8 cellular contexts compared by ENCODE assay signal in the genomic region with DNA sequence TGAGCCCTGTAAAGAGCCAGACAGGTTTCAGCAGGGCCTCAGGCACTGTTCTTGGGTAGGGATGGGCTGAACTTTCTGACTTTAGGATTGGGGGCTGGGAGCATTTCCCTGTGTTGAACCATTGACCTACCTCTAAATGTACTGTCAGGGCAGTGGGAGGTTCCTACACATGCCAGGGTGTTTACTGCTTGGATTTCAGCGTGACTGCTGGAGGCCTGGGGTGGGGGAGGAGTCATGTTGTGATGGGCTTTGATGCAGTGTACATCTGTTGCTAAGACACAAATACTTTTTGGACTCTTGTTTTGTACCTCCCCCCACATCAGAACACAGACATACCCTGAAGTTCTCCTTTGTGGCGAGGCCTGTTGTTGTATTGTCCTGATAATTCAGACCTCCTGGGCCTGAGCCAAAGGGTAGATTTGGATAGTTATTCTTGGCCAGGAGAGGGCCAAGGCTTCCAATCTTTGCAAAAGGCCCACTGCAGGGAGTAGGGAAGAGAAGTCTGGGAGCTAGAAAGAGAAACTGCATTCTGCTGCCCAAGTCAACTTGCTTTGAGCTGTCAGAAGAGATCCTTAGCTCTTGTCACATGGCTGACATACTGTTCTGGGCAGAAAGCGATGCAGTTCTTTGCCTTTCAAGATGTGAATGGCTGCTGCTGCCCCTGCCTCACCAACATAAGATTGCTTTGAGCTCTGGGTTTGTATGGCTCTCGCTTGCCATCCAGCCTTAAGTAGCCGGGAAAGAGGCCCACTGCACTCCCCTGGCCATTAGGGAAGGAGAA. TPM values are rescaled to one million over a fixed set of nuclear protein-coding genes. Genes with fewer than 3 reads are reported as not detected.
DNase-seq lines count a peak whose midpoint lies in the region; ATAC-seq and TF ChIP-seq lines count a peak whose summit lies in the region.

No MANE protein-coding gene starts in this region.

- TF ChIP-seq CTCF in LNCaP clone FGC (IDR thresholded peaks at IDR 0.05; ENCODE audit: control insufficient read depth, extremely low read depth, insufficient read depth) (0 out of 2 replicates have a peak, but pooled peaks have one; percentile 12), MCF 10A (IDR thresholded peaks at IDR 0.05; ENCODE audit: unreplicated experiment) (no peak), suprapubic skin (IDR thresholded peaks at IDR 0.05) (no peak)

- peak overlapping the region; percentile 91 for H3K4me3 Mint-ChIP-seq in MCF 10A (ENCODE audit: unreplicated experiment)
- H3K4me3 Mint-ChIP-seq in naive thymus-derived CD4-positive, alpha-beta T cell = peak overlapping the region in 3 of 10 donors; percentile 12 to 56 (median 20)

- peaks cover 88% of the 10 kb centered on the region for H3K4me1 ChIP-seq in suprapubic skin
- H3K4me1 ChIP-seq in naive thymus-derived CD4-positive, alpha-beta T cell (ENCODE audit: control insufficient read depth in 2 of 2, insufficient read depth in 2 of 2, low read length in 2 of 2) = peaks cover 13 to 16% of the 10 kb centered on the region in 2 donors

- POLR2A ChIA-PET in MCF 10A (lab: Yijun Ruan, JAX) = interaction anchor here (0.5 to 17.1 kb wide), 16 partner anchors 8 to 1461 kb away, joined by 3 to 353 read pairs (median 6); a partner anchor contains a TSS
- POLR2A ChIA-PET in naive thymus-derived CD4-positive, alpha-beta T cell (lab: Charles Lee) = no interaction called here

- H3K4me3 ChIP-seq in LNCaP clone FGC (ENCODE audit: low read depth, low read length) (no peak overlapping the region), suprapubic skin (peak overlapping the region; percentile 74)
- no peak overlapping the region for H3K4me3 ChIP-seq in naive thymus-derived CD4-positive, alpha-beta T cell (ENCODE audit: low read length)

- H3K27me3 ChIP-seq in suprapubic skin = no peaks in the 10 kb centered on the region
- no peaks in the 10 kb centered on the region for H3K27me3 ChIP-seq in naive thymus-derived CD4-positive, alpha-beta T cell (ENCODE audit: control insufficient read depth in 2 of 2, insufficient read depth in 2 of 2, low read length in 2 of 2)

- CTCF ChIA-PET in MCF 10A (lab: Yijun Ruan, JAX) = interaction anchor here (0.5 to 2.3 kb wide), 6 partner anchors 9 to 70 kb away, joined by 3 to 22 read pairs (median 4); no protein-coding TSS in a partner anchor
- CTCF ChIA-PET in naive thymus-derived CD4-positive, alpha-beta T cell (lab: Charles Lee) = interaction anchor here (1.0 kb wide), 1 partner anchor 46 kb away, joined by 3 read pairs; no protein-coding TSS in a partner anchor

- H3K27ac ChIP-seq in suprapubic skin = peak overlapping the region; percentile 98
- H3K27ac ChIP-seq in naive thymus-derived CD4-positive, alpha-beta T cell (ENCODE audit: low read depth, low read length) = no peak overlapping the region

- H3K9me3 Mint-ChIP-seq in MCF 10A (ENCODE audit: unreplicated experiment) = no peaks in the 10 kb centered on the region
- peaks cover 0 to 2% (median 0%) of the 10 kb centered on the region in 11 donors for H3K9me3 Mint-ChIP-seq in naive thymus-derived CD4-positive, alpha-beta T cell

- no peaks in the 10 kb centered on the region for H3K9me3 ChIP-seq in suprapubic skin
- no peaks in the 10 kb centered on the region for H3K9me3 ChIP-seq in naive thymus-derived CD4-positive, alpha-beta T cell (ENCODE audit: control insufficient read depth in 2 of 3, low read length in 3 of 3)

- no peak for ATAC-seq in naive thymus-derived CD4-positive, alpha-beta T cell
- ATAC-seq in GM18505 (IDR thresholded peaks at IDR 0.05; ENCODE audit: unreplicated experiment) (no peak), GM21737 (IDR thresholded peaks at IDR 0.05; ENCODE audit: unreplicated experiment) (no peak)

- no peak for TF ChIP-seq EP300 in suprapubic skin (IDR thresholded peaks at IDR 0.05)

- DNase-seq in Ammon's horn (ENCODE audit: low spot score) = peak; percentile 44
- no peak for DNase-seq in LNCaP clone FGC (ENCODE audit: low read depth)
- DNase-seq in MCF 10A (ENCODE audit: unreplicated experiment) = peak; percentile 88
- DNase-seq in kidney glomerular epithelial cell (lab: John Stamatoyannopoulos, UW) = peak; percentile 71
- no peak for DNase-seq in suprapubic skin (ENCODE audit: low spot score in 2 of 2)
- no peak for DNase-seq in naive thymus-derived CD4-positive, alpha-beta T cell

- TF ChIP-seq POLR2A in suprapubic skin (IDR thresholded peaks at IDR 0.05) = no peak
- TF ChIP-seq POLR2A in GM18505 (IDR thresholded peaks at IDR 0.05; ENCODE audit: borderline replicate concordance, extremely low read depth, insufficient read depth, insufficient read length) = no peak

- peaks cover 15% of the 10 kb centered on the region for H3K36me3 ChIP-seq in suprapubic skin
- peaks cover 0 to 66% (median 5%) of the 10 kb centered on the region in 3 experiments for H3K36me3 ChIP-seq in naive thymus-derived CD4-positive, alpha-beta T cell (ENCODE audit: control insufficient read depth in 2 of 3, insufficient read depth in 3 of 3, low read length in 3 of 3)

- intact Hi-C loops in MCF 10A (cut with micrococcal nuclease) = no loop called here
- intact Hi-C loops in naive thymus-derived CD4-positive, alpha-beta T cell (cut with micrococcal nuclease) = no loop called here

- peaks cover 72% of the 10 kb centered on the region for H3K36me3 Mint-ChIP-seq in MCF 10A (ENCODE audit: insufficient read depth, unreplicated experiment)
- H3K36me3 Mint-ChIP-seq in naive thymus-derived CD4-positive, alpha-beta T cell = peaks cover 4 to 26% (median 5%) of the 10 kb centered on the region in 5 donors

- no peaks in the 10 kb centered on the region for H3K27me3 Mint-ChIP-seq in MCF 10A (ENCODE audit: insufficient read depth, unreplicated experiment)
- H3K27me3 Mint-ChIP-seq in naive thymus-derived CD4-positive, alpha-beta T cell = no peaks in the 10 kb centered on the region

- 38% methylated on average over 5 of the region's 5 CpGs for WGBS in suprapubic skin

- BruUV-seq in MCF 10A (replicated peaks; lab: Mats Ljungman, UMichigan) = no TSS peak

- H3K4me1 Mint-ChIP-seq in MCF 10A (ENCODE audit: insufficient read depth, unreplicated experiment) = peaks cover 60% of the 10 kb centered on the region
- peaks cover 41 to 74% (median 69%) of the 10 kb centered on the region in 7 donors for H3K4me1 Mint-ChIP-seq in naive thymus-derived CD4-positive, alpha-beta T cell

- H3K27ac Mint-ChIP-seq in MCF 10A (ENCODE audit: low read depth, unreplicated experiment) = peak overlapping the region; percentile 100
- H3K27ac Mint-ChIP-seq in naive thymus-derived CD4-positive, alpha-beta T cell = peak overlapping the region in 4 of 9 donors; percentile 25 to 89 (median 72)

RNA-seq across cellular contexts. Expression of a gene that starts 3.7 kb away (rescaled TPM):
- total RNA-seq in MCF 10A (2022) = 235 and 315 TPM in 2 replicates
- 100 to 1,000 TPM in 2 of 4 donors, 10 to 100 TPM in 2; 89.9 to 250 (median 138) TPM for total RNA-seq in suprapubic skin
- total RNA-seq in naive thymus-derived CD4-positive, alpha-beta T cell = 10 to 100 TPM; 34.7 to 65.2 (median 49.2) TPM
- 10 to 100 TPM in 1 of 2 donors, 1 to 10 TPM in 1; 8.7 to 15.8 TPM for polyA plus RNA-seq in naive thymus-derived CD4-positive, alpha-beta T cell

RNA-seq across cellular contexts. Expression of a gene that starts 14.3 kb away (rescaled TPM):
- total RNA-seq in MCF 10A (2022) (2.5 TPM in 1 of 2 replicates, not detected in the other), suprapubic skin (10 to 100 TPM in 3 of 4 donors, 1 to 10 TPM in 1; 9.7 to 17.2 (median 12.5) TPM)
- 1 to 10 TPM in 4 of 5 experiments, under 1 TPM in 1; 0.81 to 5.5 (median 1.9) TPM for total RNA-seq in naive thymus-derived CD4-positive, alpha-beta T cell
- under 1 TPM; 0.75 to 0.99 TPM for polyA plus RNA-seq in naive thymus-derived CD4-positive, alpha-beta T cell

RNA-seq across cellular contexts. Expression of a gene that starts 49.4 kb away (rescaled TPM):
- total RNA-seq in MCF 10A (2022) (77.3 and 81.2 TPM in 2 replicates), suprapubic skin (10 to 100 TPM; 18.4 to 27.5 (median 22.3) TPM)
- 10 to 100 TPM; 16.4 to 56.7 (median 33.5) TPM for total RNA-seq in naive thymus-derived CD4-positive, alpha-beta T cell
- polyA plus RNA-seq in naive thymus-derived CD4-positive, alpha-beta T cell = 10 to 100 TPM; 22.8 to 26.1 TPM

RNA-seq across cellular contexts. Expression of a gene that starts 55.7 kb away (rescaled TPM):
- total RNA-seq in MCF 10A (2022) (21.7 and 24.2 TPM in 2 replicates), suprapubic skin (10 to 100 TPM in 3 of 4 donors, 1 to 10 TPM in 1; 8.4 to 16.4 (median 13.1) TPM)
- total RNA-seq in naive thymus-derived CD4-positive, alpha-beta T cell = 10 to 100 TPM; 12.3 to 35.1 (median 16.7) TPM
- polyA plus RNA-seq in naive thymus-derived CD4-positive, alpha-beta T cell = 10 to 100 TPM; 16.8 to 21.1 TPM

Comparison
In these comparisons a context has a peak if more than half of its experiments do, and no peak if none do; other contexts are left out.
1. DNase-seq: peak in Ammon's horn (single experiment), MCF 10A (single experiment) and kidney glomerular epithelial cell (single experiment); none in LNCaP clone FGC (single experiment), suprapubic skin (0 of 2) and naive thymus-derived CD4-positive, alpha-beta T cell (0 of 9).